21 cellular contexts compared by ENCODE assay signal in the genomic region with DNA sequence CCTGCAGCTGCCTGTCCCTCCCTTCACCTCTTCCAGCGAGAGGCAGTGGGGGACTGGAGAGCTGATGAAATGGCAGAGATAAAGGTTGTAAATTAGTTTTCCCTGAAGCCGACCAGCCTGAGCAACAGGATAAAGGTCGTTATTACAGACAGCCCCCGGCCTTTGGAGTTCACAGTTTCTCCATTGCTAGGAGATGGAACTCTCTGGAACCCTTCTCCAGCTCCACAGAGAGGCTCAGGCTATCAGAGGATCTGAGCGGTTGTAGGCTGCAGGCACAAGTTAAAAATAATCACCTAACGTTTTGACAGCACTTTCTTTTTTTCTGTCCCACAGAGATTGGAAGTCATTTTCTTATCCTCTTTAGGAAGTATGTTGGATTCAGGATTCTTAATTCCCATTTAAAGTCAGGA. TPM values are rescaled to one million over a fixed set of nuclear protein-coding genes. Genes with fewer than 3 reads are reported as not detected.
DNase-seq lines count a peak whose midpoint lies in the region; ATAC-seq and TF ChIP-seq lines count a peak whose summit lies in the region.
"Had no signal": no experiment of that assay in that cellular context is flagged by ENCODE, and none has a peak within 500 bp of the region (broad histone marks: within the 10 kb centered on the region; RNA-seq: fewer than 3 reads in every experiment).

No MANE protein-coding gene starts in this region.

- H3K9me3 Mint-ChIP-seq in Caco-2 (ENCODE audit: unreplicated experiment) (no peaks in the 10 kb centered on the region), neural progenitor cell (no peaks in the 10 kb centered on the region)
- H3K9me3 Mint-ChIP-seq: activated CD4-positive, alpha-beta memory T cell treated with anti-CD3 and anti-CD28 coated beads, Interleukin-2, amount 10 ng/mL, durations not matched to agents 7 days and 5 days; activated naive CD8-positive, alpha-beta T cell treated with anti-CD3 and anti-CD28 coated beads, Interleukin-2, amount 50 U/mL, for 24 hours had no signal

- H3K27ac ChIP-seq in SK-N-SH (ENCODE audit: low read depth in 2 of 2, low read length in 1 of 2) (peak overlapping the region in 1 of 2 experiments; percentile 93; a peak in 2 of 4 replicates), neural progenitor cell (no peak overlapping the region)

- H3K4me2 ChIP-seq in SK-N-SH (no peak overlapping the region), neural progenitor cell (no peak overlapping the region)

- H3F3A ChIP-seq in SK-N-SH (replicated peaks; ENCODE audit: insufficient read depth) (no peaks in the 10 kb centered on the region), neural progenitor cell (ENCODE audit: low read depth) (peaks cover 12% of the 10 kb centered on the region)

- H3K9me3 ChIP-seq in Caco-2 (no peaks in the 10 kb centered on the region), SK-N-SH (no peaks in the 10 kb centered on the region), neural progenitor cell (ENCODE audit: low read depth) (no peaks in the 10 kb centered on the region)

- H3K27ac Mint-ChIP-seq in Caco-2 (ENCODE audit: unreplicated experiment) (peak overlapping the region; percentile 75), neural progenitor cell (no peak overlapping the region)
- H3K27ac Mint-ChIP-seq: activated CD4-positive, alpha-beta memory T cell treated with anti-CD3 and anti-CD28 coated beads, Interleukin-2, amount 10 ng/mL, durations not matched to agents 7 days and 5 days; activated naive CD8-positive, alpha-beta T cell treated with anti-CD3 and anti-CD28 coated beads, Interleukin-2, amount 50 U/mL, for 24 hours had no signal

- H3K36me3 Mint-ChIP-seq in Caco-2 (ENCODE audit: insufficient read depth, unreplicated experiment) (no peaks in the 10 kb centered on the region), neural progenitor cell (no peaks in the 10 kb centered on the region)

- intact Hi-C loops in Caco-2 (cut with micrococcal nuclease; ENCODE audit: unreplicated experiment): no loop called here

- ATAC-seq in left lobe of liver (peak; percentile 60), GM18519 (IDR thresholded peaks at IDR 0.05; ENCODE audit: low FRiP score, unreplicated experiment) (no peak), omental fat pad (ENCODE audit: low FRiP score) (no peak)
- ATAC-seq: activated naive CD8-positive, alpha-beta T cell treated with anti-CD3 and anti-CD28 coated beads, Interleukin-2, amount 50 U/mL, for 24 hours; left colon had no signal

- POLR2A ChIA-PET in Caco-2 (lab: Charles Lee) (no interaction called here), SK-N-SH (lab: Yijun Ruan, JAX) (interaction anchor here (0.9 kb wide), 1 partner anchor 205 kb away, joined by 3 read pairs; no protein-coding TSS in a partner anchor)

- H3K79me2 ChIP-seq in SK-N-SH (ENCODE audit: insufficient read depth): no peaks in the 10 kb centered on the region
- H3K79me2 ChIP-seq in neural progenitor cell (ENCODE audit: low read depth): no peaks in the 10 kb centered on the region

- peaks cover 25% of the 10 kb centered on the region for H3K4me1 Mint-ChIP-seq in Caco-2 (ENCODE audit: low read depth, unreplicated experiment)
- peaks cover 28% of the 10 kb centered on the region for H3K4me1 Mint-ChIP-seq in neural progenitor cell
- H3K4me1 Mint-ChIP-seq: activated CD4-positive, alpha-beta memory T cell treated with anti-CD3 and anti-CD28 coated beads, Interleukin-2, amount 10 ng/mL, durations not matched to agents 7 days and 5 days had no signal

- peak; percentile 54 to 63 for DNase-seq in Caco-2
- peak; percentile 77 for DNase-seq in SK-N-SH
- no peak for DNase-seq in left lobe of liver (ENCODE audit: low spot score)
- no peak for DNase-seq in neural progenitor cell (ENCODE audit: low spot score)
- no peak for DNase-seq in dedifferentiated amniotic fluid mesenchymal stem cell (ENCODE audit: extremely low spot score)
- DNase-seq in OCI-M2 (lab: John Stamatoyannopoulos, UW; ENCODE audit: unreplicated experiment): no peak
- no peak for DNase-seq in omental fat pad (ENCODE audit: low spot score)
- DNase-seq: activated CD4-positive, alpha-beta memory T cell treated with anti-CD3 and anti-CD28 coated beads, Interleukin-2, amount 10 ng/mL, durations not matched to agents 7 days and 5 days; activated CD4-positive, CD25-positive, alpha-beta regulatory T cell; activated effector memory CD4-positive, alpha-beta T cell treated with Interleukin-2 at 50 U/mL for 16 hours; activated naive CD8-positive, alpha-beta T cell treated with anti-CD3 and anti-CD28 coated beads, Interleukin-2, amount 50 U/mL, for 24 hours; H9; KBM-7; left colon; NCI-H1436; NCI-H510A treated with DMSO at 0.1 percent for 48 hours; occipital lobe; RPMI8226; substantia nigra had no signal

- no TSS peak for BruUV-seq in Caco-2 (replicated peaks; lab: Mats Ljungman, UMichigan)

- TF ChIP-seq EP300 in SK-N-SH (IDR thresholded peaks at IDR 0.05; ENCODE audit: borderline replicate concordance in 1 of 2, low read depth in 1 of 2, low read length in 1 of 2): peak in 1 of 2 experiments; percentile 63; a peak in 2 of 4 replicates

- CTCF ChIA-PET in Caco-2 (lab: Charles Lee): interaction anchor here (0.6 kb wide), 1 partner anchor 145 kb away, joined by 3 read pairs; no protein-coding TSS in a partner anchor
- CTCF ChIA-PET in SK-N-SH (lab: Yijun Ruan, JAX): interaction anchor here (0.9 to 3.7 kb wide), 8 partner anchors 10 to 502 kb away, joined by 3 to 12 read pairs (median 6); no protein-coding TSS in a partner anchor

- H3K27me3 ChIP-seq in Caco-2 (replicated peaks; ENCODE audit: control insufficient read depth, insufficient read depth, low read length): no peaks in the 10 kb centered on the region
- H3K27me3 ChIP-seq in SK-N-SH (ENCODE audit: insufficient read depth): no peaks in the 10 kb centered on the region
- no peaks in the 10 kb centered on the region for H3K27me3 ChIP-seq in neural progenitor cell

- H2AFZ ChIP-seq in SK-N-SH (ENCODE audit: low read depth): no peak overlapping the region
- H2AFZ ChIP-seq in neural progenitor cell (replicated peaks): peak overlapping the region; percentile 57

- 15% methylated on average over 6 of the region's 6 CpGs for WGBS in SK-N-SH (ENCODE audit: low lambda C conversion rate)

- no peak; the same call in 1 of the 2 replicates for TF ChIP-seq RAD21 in SK-N-SH (IDR thresholded peaks at IDR 0.05; ENCODE audit: low read length)

- H3K27me3 Mint-ChIP-seq in Caco-2 (ENCODE audit: insufficient read depth, unreplicated experiment) (no peaks in the 10 kb centered on the region), neural progenitor cell (ENCODE audit: insufficient read depth, low read depth) (peaks cover 25% of the 10 kb centered on the region)

- H3K4me1 ChIP-seq in Caco-2 (peaks cover 28% of the 10 kb centered on the region), SK-N-SH (ENCODE audit: control insufficient read depth in 1 of 2, insufficient read depth in 2 of 2, low read depth in 1 of 2, low read length in 1 of 2) (peaks cover 0 to 33% of the 10 kb centered on the region in 2 experiments; a peak in 2 of 4 replicates), neural progenitor cell (peaks cover 14% of the 10 kb centered on the region)

- no peak for TF ChIP-seq CTCF in Caco-2 (IDR thresholded peaks at IDR 0.05; ENCODE audit: insufficient read depth in 1 of 2, low read depth in 1 of 2, low read length in 1 of 2, severe bottlenecking in 1 of 2, unreplicated experiment in 1 of 2)
- TF ChIP-seq CTCF in SK-N-SH (IDR thresholded peaks at IDR 0.05): no peak
- TF ChIP-seq CTCF in neural progenitor cell (IDR thresholded peaks at IDR 0.05): no peak
- TF ChIP-seq CTCF in omental fat pad (IDR thresholded peaks at IDR 0.05): no peak

- no peak overlapping the region for H3K4me3 ChIP-seq in Caco-2 (ENCODE audit: low read depth, low read length)
- H3K4me3 ChIP-seq in SK-N-SH (ENCODE audit: low read depth in 2 of 2, low read length in 1 of 2): no peak overlapping the region
- no peak overlapping the region for H3K4me3 ChIP-seq in neural progenitor cell

- no peaks in the 10 kb centered on the region for H3K9me2 ChIP-seq in SK-N-SH

- no peak overlapping the region for H3K9ac ChIP-seq in SK-N-SH
- no peak overlapping the region for H3K9ac ChIP-seq in neural progenitor cell

- H3K4me3 Mint-ChIP-seq in Caco-2 (ENCODE audit: unreplicated experiment) (peak overlapping the region; percentile 79), neural progenitor cell (no peak overlapping the region)
- H3K4me3 Mint-ChIP-seq: activated CD4-positive, alpha-beta memory T cell treated with anti-CD3 and anti-CD28 coated beads, Interleukin-2, amount 10 ng/mL, durations not matched to agents 7 days and 5 days; activated naive CD8-positive, alpha-beta T cell treated with anti-CD3 and anti-CD28 coated beads, Interleukin-2, amount 50 U/mL, for 24 hours; H9 had no signal

- H4K20me1 ChIP-seq in SK-N-SH (ENCODE audit: insufficient read depth) (no peaks in the 10 kb centered on the region), neural progenitor cell (ENCODE audit: low read depth) (no peaks in the 10 kb centered on the region)

- H3K36me3 ChIP-seq in Caco-2 (ENCODE audit: control insufficient read depth, insufficient read depth, low read length): no peaks in the 10 kb centered on the region
- H3K36me3 ChIP-seq in SK-N-SH (replicated peaks in 1 of 2; ENCODE audit: control insufficient read depth in 1 of 2, insufficient read depth in 2 of 2, low read length in 1 of 2): no peaks in the 10 kb centered on the region
- no peaks in the 10 kb centered on the region for H3K36me3 ChIP-seq in neural progenitor cell

TF ChIP-seq in SK-N-SH, 30 proteins besides CTCF, POLR2A, EP300 and RAD21:
- TF ChIP-seq, protein P1, sequence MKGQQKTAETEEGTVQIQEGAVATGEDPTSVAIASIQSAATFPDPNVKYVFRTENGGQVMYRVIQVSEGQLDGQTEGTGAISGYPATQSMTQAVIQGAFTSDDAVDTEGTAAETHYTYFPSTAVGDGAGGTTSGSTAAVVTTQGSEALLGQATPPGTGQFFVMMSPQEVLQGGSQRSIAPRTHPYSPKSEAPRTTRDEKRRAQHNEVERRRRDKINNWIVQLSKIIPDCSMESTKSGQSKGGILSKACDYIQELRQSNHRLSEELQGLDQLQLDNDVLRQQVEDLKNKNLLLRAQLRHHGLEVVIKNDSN (IDR thresholded peaks at IDR 0.05; ENCODE audit: borderline replicate concordance, low read depth): no peak
- peak; percentile 90 for TF ChIP-seq GATA2 (CRISPR knock-in tag; IDR thresholded peaks at IDR 0.05)

RNA-seq across cellular contexts. Expression of gene ADGRD1, which starts 1.2 kb away (rescaled TPM):
- total RNA-seq in Caco-2 (2022) (3.6 and 3.7 TPM in 2 replicates), left lobe of liver (11.6 TPM), neural progenitor cell (ENCODE audit: low replicate concordance) (0.40 TPM in 1 of 2 replicates, not detected in the other), omental fat pad (10 to 100 TPM; 34.3 to 98.6 (median 52.4) TPM)
- polyA plus RNA-seq in SK-N-SH (2012; rRNA removed): not detected in 2 replicates
- not detected in 2 replicates for polyA plus RNA-seq in SK-N-SH (2012; cell fraction: cytosol; rRNA removed)
- polyA plus RNA-seq in SK-N-SH (2012; cell fraction: nucleus; rRNA removed): not detected in 2 replicates
- total RNA-seq: glomerular endothelial cell had no signal

Comparison
In these comparisons a context has a peak if more than half of its experiments do, and no peak if none do; other contexts are left out.
1. DNase-seq: peak in Caco-2 (2 of 2) and SK-N-SH (single experiment); none in left lobe of liver (single experiment), neural progenitor cell (single experiment), dedifferentiated amniotic fluid mesenchymal stem cell (single experiment), OCI-M2 (single experiment) and omental fat pad (single experiment).